ENCODE assay signal across 25 cellular contexts in the genomic region with DNA sequence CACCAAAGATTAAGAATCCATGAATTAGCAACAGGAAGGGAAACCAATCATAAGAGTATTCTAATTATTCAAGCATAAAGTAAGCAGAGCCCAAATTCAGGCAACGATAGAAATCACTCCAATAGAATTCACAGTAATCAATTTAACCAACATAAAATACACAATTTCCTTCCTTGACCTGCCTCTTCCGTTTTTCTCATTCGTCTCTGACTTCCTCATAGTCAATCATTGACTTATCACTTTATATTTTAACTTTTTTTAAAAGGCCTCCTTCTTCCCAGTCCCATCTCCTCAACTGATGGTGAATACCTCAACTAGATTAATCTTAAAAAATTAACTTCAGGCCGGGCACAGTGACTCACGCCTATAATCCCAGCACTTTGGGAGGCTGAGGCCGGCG. TPM values are rescaled to one million over a fixed set of nuclear protein-coding genes. Genes with fewer than 3 reads are reported as not detected.
DNase-seq lines count a peak whose midpoint lies in the region; ATAC-seq and TF ChIP-seq lines count a peak whose summit lies in the region.
"Had no signal": no experiment of that assay in that cellular context is flagged by ENCODE, and none has a peak within 500 bp of the region (broad histone marks: within the 10 kb centered on the region; RNA-seq: fewer than 3 reads in every experiment).

No MANE protein-coding gene starts in this region.

- H3K9me3 Mint-ChIP-seq in T-helper 2 cell treated with Interferon-gamma antibody and Interleukin-4, amounts not matched to agents 5 μg/mL and 100 μg/mL, for 36 hours = no peaks in the 10 kb centered on the region
- H3K9me3 Mint-ChIP-seq in CD4-positive, alpha-beta memory T cell = no peaks in the 10 kb centered on the region
- H3K9me3 Mint-ChIP-seq in activated T-helper 17 cell treated with anti-CD3 and anti-CD28 coated beads, Interleukin-2, amount 50 U/mL, for 72 hours = no peaks in the 10 kb centered on the region
- H3K9me3 Mint-ChIP-seq in naive thymus-derived CD8-positive, alpha-beta T cell = no peaks in the 10 kb centered on the region
- no peaks in the 10 kb centered on the region for H3K9me3 Mint-ChIP-seq in HFFc6
- H3K9me3 Mint-ChIP-seq: dendritic cell treated with granulocyte-macrophage colony-stimulating factor and Interleukin-4, amounts not matched to agents 40 ng/mL and 50 ng/mL, for 4 days had no signal

- intact Hi-C loops in CD4-positive, alpha-beta memory T cell (cut with micrococcal nuclease) = loop anchor here (1.0 to 10.0 kb wide), 2 partner anchors 7 to 641 kb away; no protein-coding TSS in a partner anchor

- H3K36me3 Mint-ChIP-seq in T-helper 2 cell treated with Interferon-gamma antibody and Interleukin-4, amounts not matched to agents 5 μg/mL and 100 μg/mL, for 36 hours (ENCODE audit: low read depth) = peaks cover 7% of the 10 kb centered on the region
- peaks cover 4 to 38% of the 10 kb centered on the region in 2 donors for H3K36me3 Mint-ChIP-seq in CD4-positive, alpha-beta memory T cell
- peaks cover 48% of the 10 kb centered on the region for H3K36me3 Mint-ChIP-seq in activated T-helper 17 cell treated with anti-CD3 and anti-CD28 coated beads, Interleukin-2, amount 50 U/mL, for 72 hours (ENCODE audit: low read depth)
- peaks cover 0 to 37% (median 4%) of the 10 kb centered on the region in 3 donors for H3K36me3 Mint-ChIP-seq in naive thymus-derived CD8-positive, alpha-beta T cell
- H3K36me3 Mint-ChIP-seq in HFFc6 (ENCODE audit: low read depth) = no peaks in the 10 kb centered on the region; the same call in 1 of the 2 replicates

- H3K27me3 ChIP-seq in CD4-positive, alpha-beta memory T cell (ENCODE audit: insufficient read depth, low read length) = no peaks in the 10 kb centered on the region
- H3K27me3 ChIP-seq: ascending aorta, gastroesophageal sphincter, sigmoid colon had no signal

- no peak overlapping the region for H3K4me3 ChIP-seq in CD4-positive, alpha-beta memory T cell (ENCODE audit: low read length in 2 of 2)
- H3K4me3 ChIP-seq: ascending aorta, gastroesophageal sphincter, sigmoid colon had no signal

- no peak overlapping the region for H3K4me3 Mint-ChIP-seq in T-helper 2 cell treated with Interferon-gamma antibody and Interleukin-4, amounts not matched to agents 5 μg/mL and 100 μg/mL, for 36 hours
- peak overlapping the region in 6 of 8 donors; percentile 18 to 58 (median 50) for H3K4me3 Mint-ChIP-seq in CD4-positive, alpha-beta memory T cell
- H3K4me3 Mint-ChIP-seq in activated T-helper 17 cell treated with anti-CD3 and anti-CD28 coated beads, Interleukin-2, amount 50 U/mL, for 72 hours = peak overlapping the region; percentile 48
- H3K4me3 Mint-ChIP-seq in naive thymus-derived CD8-positive, alpha-beta T cell = peak overlapping the region; percentile 33 to 81 (median 52)
- no peak overlapping the region for H3K4me3 Mint-ChIP-seq in HFFc6
- H3K4me3 Mint-ChIP-seq: dendritic cell treated with granulocyte-macrophage colony-stimulating factor and Interleukin-4, amounts not matched to agents 40 ng/mL and 50 ng/mL, for 4 days had no signal

- DNase-seq in T-helper 2 cell treated with Interferon-gamma antibody and Interleukin-4, amounts not matched to agents 5 μg/mL and 100 μg/mL, for 36 hours (ENCODE audit: low spot score) = no peak
- DNase-seq in T-helper 2 cell (no peak), HFFc6 (no peak), NCI-H187 (lab: John Stamatoyannopoulos, UW) (no peak)
- no peak for DNase-seq in CD4-positive, alpha-beta memory T cell
- no peak for DNase-seq in naive thymus-derived CD8-positive, alpha-beta T cell
- no peak for DNase-seq in activated CD4-positive, CD25-positive, alpha-beta regulatory T cell treated with anti-CD3 and anti-CD28 coated beads, Interleukin-2, amount 50 U/mL, for 72 hours
- DNase-seq: activated CD4-positive, alpha-beta T cell treated with anti-CD3 and anti-CD28 coated beads for 48 hours; activated CD8-positive, alpha-beta memory T cell treated with anti-CD3 and anti-CD28 coated beads, Interleukin-2, amount 50 U/mL, for 4 hours; activated gamma-delta T cell treated with Interleukin-2 at 50 U/mL for 16 hours; DMS53; GDM1; Karpas-422; NCI-H1694 treated with DMSO at 0.1 percent for 48 hours; NCI-H2171 treated with DMSO at 0.1 percent for 48 hours; NCI-H524; posterior cingulate gyrus; SHP77 treated with DMSO at 0.1 percent for 48 hours; sigmoid colon; SW 1271; trophoblast cell had no signal

- POLR2A ChIA-PET in CD4-positive, alpha-beta memory T cell (lab: Charles Lee; ENCODE audit: partially characterized antibody) = interaction anchor here (1.4 to 7.3 kb wide), 2 partner anchors 13 to 56 kb away, joined by 10 to 66 read pairs; partner anchors contain the start of genes CNOT6L and MRPL1
- POLR2A ChIA-PET in naive thymus-derived CD8-positive, alpha-beta T cell (lab: Charles Lee) = interaction anchor here (1.2 kb wide), 1 partner anchor 11 kb away, joined by 3 read pairs; no protein-coding TSS in a partner anchor

- H3K27ac Mint-ChIP-seq in T-helper 2 cell treated with Interferon-gamma antibody and Interleukin-4, amounts not matched to agents 5 μg/mL and 100 μg/mL, for 36 hours = peak overlapping the region; percentile 15
- peak overlapping the region in 6 of 7 donors; percentile 18 to 88 (median 62) for H3K27ac Mint-ChIP-seq in CD4-positive, alpha-beta memory T cell
- peak overlapping the region; percentile 22 for H3K27ac Mint-ChIP-seq in activated T-helper 17 cell treated with anti-CD3 and anti-CD28 coated beads, Interleukin-2, amount 50 U/mL, for 72 hours
- peak overlapping the region in 8 of 10 donors; percentile 38 to 87 (median 80) for H3K27ac Mint-ChIP-seq in naive thymus-derived CD8-positive, alpha-beta T cell
- H3K27ac Mint-ChIP-seq in HFFc6 = no peak overlapping the region
- H3K27ac Mint-ChIP-seq: dendritic cell treated with granulocyte-macrophage colony-stimulating factor and Interleukin-4, amounts not matched to agents 40 ng/mL and 50 ng/mL, for 4 days had no signal

- no peak for TF ChIP-seq CTCF in HFFc6 (IDR thresholded peaks at IDR 0.05)

- peaks cover 96% of the 10 kb centered on the region for H3K4me1 ChIP-seq in CD4-positive, alpha-beta memory T cell (ENCODE audit: insufficient read depth, low read length)

- peaks cover 35% of the 10 kb centered on the region for H3K4me1 Mint-ChIP-seq in T-helper 2 cell treated with Interferon-gamma antibody and Interleukin-4, amounts not matched to agents 5 μg/mL and 100 μg/mL, for 36 hours (ENCODE audit: low read depth)
- H3K4me1 Mint-ChIP-seq in CD4-positive, alpha-beta memory T cell = peaks cover 48 to 93% (median 69%) of the 10 kb centered on the region in 4 donors
- peaks cover 44% of the 10 kb centered on the region for H3K4me1 Mint-ChIP-seq in activated T-helper 17 cell treated with anti-CD3 and anti-CD28 coated beads, Interleukin-2, amount 50 U/mL, for 72 hours
- H3K4me1 Mint-ChIP-seq in naive thymus-derived CD8-positive, alpha-beta T cell = peaks cover 32 to 93% (median 80%) of the 10 kb centered on the region in 4 donors
- peaks cover 16% of the 10 kb centered on the region for H3K4me1 Mint-ChIP-seq in HFFc6 (ENCODE audit: low read depth)

- H3K27me3 Mint-ChIP-seq in T-helper 2 cell treated with Interferon-gamma antibody and Interleukin-4, amounts not matched to agents 5 μg/mL and 100 μg/mL, for 36 hours (ENCODE audit: low read depth) = no peaks in the 10 kb centered on the region
- H3K27me3 Mint-ChIP-seq in CD4-positive, alpha-beta memory T cell = no peaks in the 10 kb centered on the region
- no peaks in the 10 kb centered on the region for H3K27me3 Mint-ChIP-seq in activated T-helper 17 cell treated with anti-CD3 and anti-CD28 coated beads, Interleukin-2, amount 50 U/mL, for 72 hours
- no peaks in the 10 kb centered on the region for H3K27me3 Mint-ChIP-seq in naive thymus-derived CD8-positive, alpha-beta T cell
- H3K27me3 Mint-ChIP-seq in HFFc6 (ENCODE audit: insufficient read depth) = no peaks in the 10 kb centered on the region
- H3K27me3 Mint-ChIP-seq: dendritic cell treated with granulocyte-macrophage colony-stimulating factor and Interleukin-4, amounts not matched to agents 40 ng/mL and 50 ng/mL, for 4 days had no signal

- CTCF ChIA-PET in CD4-positive, alpha-beta memory T cell (lab: Charles Lee; ENCODE audit: partially characterized antibody) = interaction anchor here (2.4 kb wide), 1 partner anchor 12 kb away, joined by 9 read pairs; no protein-coding TSS in a partner anchor

- no peak for ATAC-seq in activated T-helper 17 cell treated with anti-CD3 and anti-CD28 coated beads, Interleukin-2, amount 50 U/mL, for 72 hours (replicated peaks)
- no peak for ATAC-seq in naive thymus-derived CD8-positive, alpha-beta T cell
- ATAC-seq: gastroesophageal sphincter had no signal

- H3K9me3 ChIP-seq in CD4-positive, alpha-beta memory T cell (ENCODE audit: control insufficient read depth in 1 of 2, low read length in 2 of 2) = no peaks in the 10 kb centered on the region
- H3K9me3 ChIP-seq: ascending aorta, gastroesophageal sphincter, sigmoid colon had no signal

- no peak overlapping the region for H3K27ac ChIP-seq in CD4-positive, alpha-beta memory T cell (ENCODE audit: low read depth, low read length)
- H3K27ac ChIP-seq: ascending aorta, gastroesophageal sphincter, sigmoid colon had no signal

- H3K36me3 ChIP-seq in CD4-positive, alpha-beta memory T cell (ENCODE audit: insufficient read depth, low read length) = no peaks in the 10 kb centered on the region
- H3K36me3 ChIP-seq: ascending aorta, gastroesophageal sphincter, sigmoid colon had no signal

RNA-seq across cellular contexts. Expression of gene CNOT6L, which starts 13.4 kb away (rescaled TPM):
- total RNA-seq in CD4-positive, alpha-beta memory T cell = 100 to 1,000 TPM; 207 to 225 TPM
- 10 to 100 TPM; 34.3 to 44.9 TPM for polyA plus RNA-seq in CD4-positive, alpha-beta memory T cell
- 10 to 100 TPM; 66.3 to 90.9 TPM for total RNA-seq in activated T-helper 17 cell treated with anti-CD3 and anti-CD28 coated beads, Interleukin-2, amount 50 U/mL, for 72 hours
- total RNA-seq in naive thymus-derived CD8-positive, alpha-beta T cell = 100 to 1,000 TPM; 227 to 231 TPM
- polyA plus RNA-seq in naive thymus-derived CD8-positive, alpha-beta T cell = 10 to 100 TPM; 58.3 to 61.5 (median 60.2) TPM
- 10 to 100 TPM; 17.8 to 24.3 (median 20.2) TPM for total RNA-seq in HFFc6 (2021; fragmentation: NEBNext Ultra II Directional; extraction: Animal tissue kit (Norgen Biotek cat#: 25700))

RNA-seq across cellular contexts. Expression of gene MRPL1, which starts 56.8 kb away (rescaled TPM):
- total RNA-seq in CD4-positive, alpha-beta memory T cell = 10 to 100 TPM; 18.6 to 23.3 TPM
- polyA plus RNA-seq in CD4-positive, alpha-beta memory T cell = 10 to 100 TPM; 26.7 to 46.4 TPM
- 10 to 100 TPM; 23.7 to 33.7 TPM for total RNA-seq in activated T-helper 17 cell treated with anti-CD3 and anti-CD28 coated beads, Interleukin-2, amount 50 U/mL, for 72 hours
- total RNA-seq in naive thymus-derived CD8-positive, alpha-beta T cell = 10 to 100 TPM; 27.0 to 28.7 TPM
- 10 to 100 TPM; 35.6 to 37.9 (median 37.1) TPM for polyA plus RNA-seq in naive thymus-derived CD8-positive, alpha-beta T cell
- total RNA-seq in HFFc6 (2021; fragmentation: NEBNext Ultra II Directional; extraction: Animal tissue kit (Norgen Biotek cat#: 25700)) = 10 to 100 TPM; 29.2 to 48.8 (median 45.1) TPM

Comparison
In these comparisons a context has a peak if more than half of its experiments do, and no peak if none do; other contexts are left out.
1. H3K4me3 Mint-ChIP-seq: peak in CD4-positive, alpha-beta memory T cell (6 of 8), activated T-helper 17 cell treated with anti-CD3 and anti-CD28 coated beads, Interleukin-2, amount 50 U/mL, for 72 hours (single experiment) and naive thymus-derived CD8-positive, alpha-beta T cell (10 of 10); none in T-helper 2 cell treated with Interferon-gamma antibody and Interleukin-4, amounts not matched to agents 5 μg/mL and 100 μg/mL, for 36 hours (single experiment) and HFFc6 (single experiment).